8 cellular contexts compared by ENCODE assay signal in the genomic region with DNA sequence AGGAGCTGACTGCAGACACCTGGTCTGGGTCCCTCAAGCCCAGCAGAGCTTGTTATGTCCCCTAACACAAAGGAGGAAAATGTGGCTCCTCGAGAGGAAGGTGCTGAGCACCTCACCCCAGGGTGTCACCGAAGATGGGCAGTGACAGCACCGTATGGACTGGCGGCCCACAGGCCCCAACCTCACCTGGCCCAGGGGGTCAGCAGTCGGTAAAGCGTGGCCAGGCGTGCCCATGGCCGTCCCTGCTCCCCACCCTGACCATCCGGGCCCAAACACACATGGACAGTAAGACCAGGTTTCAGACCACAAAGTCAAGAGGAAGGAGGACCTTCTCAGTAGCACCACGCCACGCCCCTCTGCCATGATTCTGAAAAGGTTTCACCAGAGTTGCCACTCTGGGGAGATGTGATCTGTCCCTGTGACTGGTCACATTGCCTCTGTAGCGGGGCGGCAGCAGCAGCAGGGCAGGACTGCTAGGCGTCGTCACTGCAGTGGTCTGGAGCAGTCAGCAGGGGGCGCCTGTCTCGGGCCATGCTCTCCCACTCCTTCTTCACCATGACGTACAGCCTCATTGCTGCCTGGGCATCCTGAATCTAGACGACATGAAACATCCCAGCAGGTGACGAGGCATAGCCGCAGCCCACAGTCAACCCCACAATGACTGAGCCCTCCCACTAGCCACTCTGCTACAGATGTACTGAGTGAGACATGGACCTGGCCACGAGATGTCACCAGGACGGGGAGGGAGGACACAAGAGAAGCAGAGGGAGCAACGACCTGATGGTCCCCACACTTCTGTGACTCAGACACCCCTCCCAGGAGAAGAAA. TPM values are rescaled to one million over a fixed set of nuclear protein-coding genes. Genes with fewer than 3 reads are reported as not detected.
DNase-seq lines count a peak whose midpoint lies in the region; ATAC-seq lines count a peak whose summit lies in the region.

No MANE protein-coding gene starts in this region.

- H3K36me3 Mint-ChIP-seq in activated CD4-positive, alpha-beta memory T cell treated with anti-CD3 and anti-CD28 coated beads, Interleukin-2, amount 10 ng/mL, durations not matched to agents 7 days and 5 days (ENCODE audit: low read depth), result peaks cover 51% of the 10 kb centered on the region

- ATAC-seq in HG03139 (IDR thresholded peaks at IDR 0.05; ENCODE audit: unreplicated experiment) (peak; percentile 53), GM18502 (IDR thresholded peaks at IDR 0.05; ENCODE audit: poor library complexity, unreplicated experiment) (no peak)

- peaks cover 12% of the 10 kb centered on the region for H3K4me1 Mint-ChIP-seq in activated CD4-positive, alpha-beta memory T cell treated with anti-CD3 and anti-CD28 coated beads, Interleukin-2, amount 10 ng/mL, durations not matched to agents 7 days and 5 days

- H3K27me3 Mint-ChIP-seq in activated CD4-positive, alpha-beta memory T cell treated with anti-CD3 and anti-CD28 coated beads, Interleukin-2, amount 10 ng/mL, durations not matched to agents 7 days and 5 days, result no peaks in the 10 kb centered on the region

- DNase-seq in EL, result peak; percentile 71
- peak; percentile 83 for DNase-seq in NCI-H82 (lab: John Stamatoyannopoulos, UW)
- peak; percentile 82 for DNase-seq in activated CD4-positive, alpha-beta memory T cell treated with anti-CD3 and anti-CD28 coated beads, Interleukin-2, amount 10 ng/mL, durations not matched to agents 7 days and 5 days
- peak; percentile 87 for DNase-seq in dermis blood vessel endothelial cell
- peak; percentile 79 to 86 for DNase-seq in lung microvascular endothelial cell (ENCODE audit: low read depth in 2 of 2)
- peak; percentile 57 for DNase-seq in stimulated activated CD8-positive, alpha-beta memory T cell treated with anti-CD3 and anti-CD28 coated beads, Interleukin-12 subunit alpha, Interleukin-12 subunit beta, amount 100 ng/mL, for 24 hours (ENCODE audit: extremely low read depth)

- CTCF ChIA-PET in activated CD4-positive, alpha-beta memory T cell treated with anti-CD3 and anti-CD28 coated beads, Interleukin-2, amount 10 ng/mL, durations not matched to agents 7 days and 5 days (lab: Charles Lee), result interaction anchor here (0.9 to 1.3 kb wide), 4 partner anchors 10 to 80 kb away, joined by 3 to 5 read pairs (median 4); no protein-coding TSS in a partner anchor

- POLR2A ChIA-PET in activated CD4-positive, alpha-beta memory T cell treated with anti-CD3 and anti-CD28 coated beads, Interleukin-2, amount 10 ng/mL, durations not matched to agents 7 days and 5 days (lab: Charles Lee), result no interaction called here

- peak overlapping the region; percentile 66 for H3K27ac Mint-ChIP-seq in activated CD4-positive, alpha-beta memory T cell treated with anti-CD3 and anti-CD28 coated beads, Interleukin-2, amount 10 ng/mL, durations not matched to agents 7 days and 5 days

- H3K4me3 Mint-ChIP-seq in activated CD4-positive, alpha-beta memory T cell treated with anti-CD3 and anti-CD28 coated beads, Interleukin-2, amount 10 ng/mL, durations not matched to agents 7 days and 5 days, result no peak overlapping the region

- H3K9me3 Mint-ChIP-seq in activated CD4-positive, alpha-beta memory T cell treated with anti-CD3 and anti-CD28 coated beads, Interleukin-2, amount 10 ng/mL, durations not matched to agents 7 days and 5 days, result no peaks in the 10 kb centered on the region

RNA-seq across cellular contexts. Expression of a gene that starts 11.1 kb away (rescaled TPM):
- total RNA-seq in activated CD4-positive, alpha-beta memory T cell treated with anti-CD3 and anti-CD28 coated beads, Interleukin-2, amount 10 ng/mL, durations not matched to agents 7 days and 5 days, result 10 to 100 TPM; 19.7 to 21.7 TPM
- total RNA-seq in dermis blood vessel endothelial cell (16.2 and 26.9 TPM in 2 replicates), lung microvascular endothelial cell (11.6 and 14.9 TPM in 2 replicates)

RNA-seq across cellular contexts. Expression of a gene that starts 15.5 kb away (rescaled TPM):
- total RNA-seq in activated CD4-positive, alpha-beta memory T cell treated with anti-CD3 and anti-CD28 coated beads, Interleukin-2, amount 10 ng/mL, durations not matched to agents 7 days and 5 days, result 1 to 10 TPM; 2.1 to 2.4 TPM
- total RNA-seq in dermis blood vessel endothelial cell, result 0.84 and 1.0 TPM in 2 replicates
- total RNA-seq in lung microvascular endothelial cell, result 0.44 and 0.60 TPM in 2 replicates

RNA-seq across cellular contexts. Expression of a gene that starts 30.5 kb away (rescaled TPM):
- under 1 TPM; 0.65 to 0.71 TPM for total RNA-seq in activated CD4-positive, alpha-beta memory T cell treated with anti-CD3 and anti-CD28 coated beads, Interleukin-2, amount 10 ng/mL, durations not matched to agents 7 days and 5 days
- total RNA-seq in dermis blood vessel endothelial cell (0.47 and 1.2 TPM in 2 replicates), lung microvascular endothelial cell (0.44 and 0.60 TPM in 2 replicates)

RNA-seq across cellular contexts. Expression of a gene that starts 30.8 kb away (rescaled TPM):
- total RNA-seq in activated CD4-positive, alpha-beta memory T cell treated with anti-CD3 and anti-CD28 coated beads, Interleukin-2, amount 10 ng/mL, durations not matched to agents 7 days and 5 days, result 100 to 1,000 TPM; 249 to 260 TPM
- total RNA-seq in dermis blood vessel endothelial cell, result 370 and 397 TPM in 2 replicates
- 249 and 303 TPM in 2 replicates for total RNA-seq in lung microvascular endothelial cell

RNA-seq across cellular contexts. Expression of a gene that starts 50.3 kb away (rescaled TPM):
- 10 to 100 TPM; 10.2 TPM for total RNA-seq in activated CD4-positive, alpha-beta memory T cell treated with anti-CD3 and anti-CD28 coated beads, Interleukin-2, amount 10 ng/mL, durations not matched to agents 7 days and 5 days
- 11.2 and 11.7 TPM in 2 replicates for total RNA-seq in dermis blood vessel endothelial cell
- 8.9 and 10.5 TPM in 2 replicates for total RNA-seq in lung microvascular endothelial cell
